In genomic region chr6:139608872-139609271, GRCh38 we compare ENCODE assay signal across 22 cellular contexts.
DNase-seq lines count a peak whose midpoint lies in the region; TF ChIP-seq lines count a peak whose summit lies in the region.
"Had no signal": no experiment of that assay in that cellular context is flagged by ENCODE, and none has a peak within 500 bp of the region (broad histone marks: within the 10 kb centered on the region; RNA-seq: fewer than 3 reads in every experiment).

No MANE protein-coding gene starts in this region.

- H3K4me3 ChIP-seq in fibroblast of the aortic adventitia (ENCODE audit: low read depth, low read length): no peak overlapping the region
- H3K4me3 ChIP-seq: adrenal gland, HAP-1, left lung, pancreas had no signal

- TF ChIP-seq CTCF in HFFc6 (IDR thresholded peaks at IDR 0.05) (no peak), fibroblast of the aortic adventitia (IDR thresholded peaks at IDR 0.05; ENCODE audit: insufficient read depth, low read length) (no peak)

- DNase-seq in HFFc6 (no peak), amniotic epithelial cell (ENCODE audit: low read depth) (peak; percentile 42), fibroblast of the aortic adventitia (ENCODE audit: low read depth) (peak; percentile 62), renal cortical epithelial cell (ENCODE audit: low read depth) (peak; percentile 39), RKO (ENCODE audit: low spot score) (no peak), NCI-H510A treated with DMSO at 0.1 percent for 48 hours (lab: John Stamatoyannopoulos, UW) (no peak), UCSD-AML1 (lab: John Stamatoyannopoulos, UW; ENCODE audit: unreplicated experiment) (no peak), inferior parietal cortex (ENCODE audit: extremely low spot score) (no peak)
- DNase-seq: activated CD4-positive, alpha-beta T cell treated with anti-CD3 and anti-CD28 coated beads for 4 hours; activated CD8-positive, alpha-beta memory T cell treated with anti-CD3 and anti-CD28 coated beads for 24 hours; activated T-cell treated with anti-CD3 and anti-CD28 coated beads, Interleukin-2, amount 50 U/mL, for 1 hour; adrenal gland; foreskin keratinocyte; left lung; naive thymus-derived CD8-positive, alpha-beta T cell; NCI-H1436; pancreas; right cardiac atrium had no signal

- H3K4me1 Mint-ChIP-seq in HFFc6 (ENCODE audit: low read depth): peaks cover 33% of the 10 kb centered on the region

- H3K9me3 Mint-ChIP-seq in HFFc6: peaks cover 36% of the 10 kb centered on the region
- H3K9me3 Mint-ChIP-seq: dendritic cell treated with granulocyte-macrophage colony-stimulating factor and Interleukin-4, amounts not matched to agents 40 ng/mL and 50 ng/mL, for 4 days; naive thymus-derived CD8-positive, alpha-beta T cell; T-helper 1 cell treated with Interleukin-12 subunit alpha and Interleukin-12 subunit beta and Interleukin-4 antibody, amounts not matched to agents 30 μg/mL and 1 μg/mL, for 36 hours; type B pancreatic cell had no signal

- no peak overlapping the region for H3K4me3 Mint-ChIP-seq in HFFc6
- H3K4me3 Mint-ChIP-seq: dendritic cell treated with granulocyte-macrophage colony-stimulating factor and Interleukin-4, amounts not matched to agents 40 ng/mL and 50 ng/mL, for 4 days; naive thymus-derived CD8-positive, alpha-beta T cell; T-helper 1 cell treated with Interleukin-12 subunit alpha and Interleukin-12 subunit beta and Interleukin-4 antibody, amounts not matched to agents 30 μg/mL and 1 μg/mL, for 36 hours; type B pancreatic cell had no signal

- peaks cover 27% of the 10 kb centered on the region for H3K36me3 Mint-ChIP-seq in HFFc6 (ENCODE audit: low read depth)
- H3K36me3 Mint-ChIP-seq: naive thymus-derived CD8-positive, alpha-beta T cell; type B pancreatic cell had no signal

- H3K27me3 Mint-ChIP-seq in HFFc6 (ENCODE audit: insufficient read depth): no peaks in the 10 kb centered on the region
- H3K27me3 Mint-ChIP-seq: dendritic cell treated with granulocyte-macrophage colony-stimulating factor and Interleukin-4, amounts not matched to agents 40 ng/mL and 50 ng/mL, for 4 days; type B pancreatic cell had no signal

- peak overlapping the region; percentile 40 for H3K27ac Mint-ChIP-seq in HFFc6
- H3K27ac Mint-ChIP-seq: dendritic cell treated with granulocyte-macrophage colony-stimulating factor and Interleukin-4, amounts not matched to agents 40 ng/mL and 50 ng/mL, for 4 days; naive thymus-derived CD8-positive, alpha-beta T cell; T-helper 1 cell treated with Interleukin-12 subunit alpha and Interleukin-12 subunit beta and Interleukin-4 antibody, amounts not matched to agents 30 μg/mL and 1 μg/mL, for 36 hours; type B pancreatic cell had no signal

Comparison
In these comparisons a context has a peak if more than half of its experiments do, and no peak if none do; other contexts are left out.
1. DNase-seq: peak in amniotic epithelial cell (single experiment), fibroblast of the aortic adventitia (single experiment) and renal cortical epithelial cell (single experiment); none in HFFc6 (single experiment), RKO (single experiment), NCI-H510A treated with DMSO at 0.1 percent for 48 hours (single experiment), UCSD-AML1 (single experiment) and inferior parietal cortex (single experiment).